In genomic region chr5:81759632-81760005, GRCh38 we compare ENCODE assay signal across 15 cellular contexts. TPM values are rescaled to one million over a fixed set of nuclear protein-coding genes. Genes with fewer than 3 reads are reported as not detected.
DNase-seq lines count a peak whose midpoint lies in the region; ATAC-seq and TF ChIP-seq lines count a peak whose summit lies in the region.
"Had no signal": no experiment of that assay in that cellular context is flagged by ENCODE, and none has a peak within 500 bp of the region (broad histone marks: within the 10 kb centered on the region; RNA-seq: fewer than 3 reads in every experiment).

No MANE protein-coding gene starts in this region.

- no peaks in the 10 kb centered on the region for H3F3A ChIP-seq in PC-3 (ENCODE audit: low read length, unreplicated experiment)

- H3K4me2 ChIP-seq in PC-3 (ENCODE audit: low read length), result no peak overlapping the region

- DNase-seq in activated naive CD4-positive, alpha-beta T cell treated with anti-CD3 and anti-CD28 coated beads, Interleukin-2, amount 50 U/mL, for 72 hours (ENCODE audit: low spot score in 2 of 2), result no peak
- DNase-seq in activated naive CD4-positive, alpha-beta T cell (lab: John Stamatoyannopoulos, UW), result no peak
- DNase-seq in PC-3, result no peak
- peak; percentile 55 for DNase-seq in globus pallidus (ENCODE audit: low spot score)
- no peak for DNase-seq in SKM-1 (lab: John Stamatoyannopoulos, UW; ENCODE audit: unreplicated experiment)
- DNase-seq in NCI-H2171 treated with DMSO at 0.1 percent for 48 hours (lab: John Stamatoyannopoulos, UW), result no peak
- DNase-seq: activated CD4-positive, alpha-beta T cell treated with anti-CD3 and anti-CD28 coated beads, Interleukin-2, amount 50 U/mL, for 48 hours; activated T-cell treated with anti-CD3 and anti-CD28 coated beads, Interleukin-2, amount 50 U/mL, for 48 hours; effector memory CD8-positive, alpha-beta T cell; NCI-H748 treated with DMSO at 0.1 percent for 48 hours; stimulated activated naive CD8-positive, alpha-beta T cell treated with anti-CD3 and anti-CD28 coated beads, Interleukin-15, amount 100 ng/mL, for 72 hours; upper lobe of right lung had no signal

- CTCF ChIA-PET in PC-3 (lab: Charles Lee), result no interaction called here

- H3K9me2 ChIP-seq in PC-3 (replicated peaks; ENCODE audit: low read length), result no peaks in the 10 kb centered on the region

- H3K9me3 Mint-ChIP-seq in activated naive CD4-positive, alpha-beta T cell treated with anti-CD3 and anti-CD28 coated beads, Interleukin-2, amount 50 U/mL, for 72 hours, result peaks cover 0 to 6% of the 10 kb centered on the region in 2 donors
- H3K9me3 Mint-ChIP-seq: effector memory CD8-positive, alpha-beta T cell; stimulated activated naive CD8-positive, alpha-beta T cell treated with anti-CD3 and anti-CD28 coated beads, Interleukin-15, amount 100 ng/mL, for 72 hours had no signal

- POLR2A ChIA-PET in PC-3 (lab: Charles Lee; ENCODE audit: unreplicated experiment), result no interaction called here

- H3K79me2 ChIP-seq in PC-3 (ENCODE audit: low read length), result no peaks in the 10 kb centered on the region

- no peaks in the 10 kb centered on the region for H3K36me3 ChIP-seq in PC-3 (ENCODE audit: low read depth, low read length)
- no peaks in the 10 kb centered on the region for H3K36me3 ChIP-seq in skeletal muscle tissue (ENCODE audit: control insufficient read depth in 3 of 3, insufficient read depth in 3 of 3, low read length in 3 of 3)
- H3K36me3 ChIP-seq: neutrophil, upper lobe of right lung had no signal

- intact Hi-C loops in PC-3 (cut with micrococcal nuclease), result no loop called here

- H3K27ac Mint-ChIP-seq in activated naive CD4-positive, alpha-beta T cell treated with anti-CD3 and anti-CD28 coated beads, Interleukin-2, amount 50 U/mL, for 72 hours, result peak overlapping the region; percentile 1 to 48
- H3K27ac Mint-ChIP-seq: effector memory CD8-positive, alpha-beta T cell; stimulated activated naive CD8-positive, alpha-beta T cell treated with anti-CD3 and anti-CD28 coated beads, Interleukin-15, amount 100 ng/mL, for 72 hours had no signal

- 0 out of 2 replicates have a peak overlapping the region, but pooled peaks have one; percentile 49 for H2AFZ ChIP-seq in PC-3 (ENCODE audit: low read length)

- peaks cover 0 to 5% of the 10 kb centered on the region in 2 donors for H3K36me3 Mint-ChIP-seq in activated naive CD4-positive, alpha-beta T cell treated with anti-CD3 and anti-CD28 coated beads, Interleukin-2, amount 50 U/mL, for 72 hours

- no peaks in the 10 kb centered on the region for H3K9me3 ChIP-seq in PC-3 (ENCODE audit: low read length)
- no peaks in the 10 kb centered on the region for H3K9me3 ChIP-seq in skeletal muscle tissue (ENCODE audit: control insufficient read depth in 3 of 3, low read length in 3 of 3)
- H3K9me3 ChIP-seq: neutrophil, upper lobe of right lung had no signal

- no peak for ATAC-seq in activated naive CD4-positive, alpha-beta T cell treated with anti-CD3 and anti-CD28 coated beads, Interleukin-2, amount 50 U/mL, for 72 hours
- ATAC-seq in PC-3 (no peak), GM21381 (IDR thresholded peaks at IDR 0.05; ENCODE audit: unreplicated experiment) (no peak)
- ATAC-seq: effector memory CD8-positive, alpha-beta T cell; stimulated activated naive CD8-positive, alpha-beta T cell treated with anti-CD3 and anti-CD28 coated beads, Interleukin-15, amount 100 ng/mL, for 72 hours; upper lobe of right lung had no signal

- H3K27ac ChIP-seq in PC-3 (ENCODE audit: low read length) (no peak overlapping the region), skeletal muscle tissue (ENCODE audit: low read depth, low read length) (peak overlapping the region; percentile 34)
- H3K27ac ChIP-seq: neutrophil, upper lobe of right lung had no signal

- no peak for TF ChIP-seq CTCF in PC-3 (conservative IDR thresholded peaks at IDR 0.05; ENCODE audit: low read depth, low read length)

- H4K20me1 ChIP-seq in PC-3 (ENCODE audit: low read length), result no peaks in the 10 kb centered on the region

- H3K4me1 ChIP-seq in PC-3 (ENCODE audit: insufficient read depth, low read length) (peaks cover 12% of the 10 kb centered on the region), skeletal muscle tissue (ENCODE audit: control insufficient read depth in 3 of 3, insufficient read depth in 3 of 3, low read length in 3 of 3) (peaks cover 5 to 9% (median 8%) of the 10 kb centered on the region in 3 donors)

- no TSS peak for BruUV-seq in PC-3 (replicated peaks; lab: Mats Ljungman, UMichigan)

- H3K4me3 ChIP-seq in PC-3 (ENCODE audit: low read length) (no peak overlapping the region), skeletal muscle tissue (ENCODE audit: low read length in 3 of 3) (no peak overlapping the region)
- H3K4me3 ChIP-seq: upper lobe of right lung had no signal

- H3K27me3 ChIP-seq in PC-3 (ENCODE audit: low read length) (no peaks in the 10 kb centered on the region), skeletal muscle tissue (ENCODE audit: control insufficient read depth in 3 of 3, insufficient read depth in 3 of 3, low read length in 3 of 3) (no peaks in the 10 kb centered on the region)
- H3K27me3 ChIP-seq: neutrophil, upper lobe of right lung had no signal

- H3K9ac ChIP-seq in PC-3 (ENCODE audit: low read length) (no peak overlapping the region), skeletal muscle tissue (ENCODE audit: low read depth in 1 of 3, low read length in 3 of 3) (no peak overlapping the region)

RNA-seq across cellular contexts. Expression of gene SSBP2, which starts 8.7 kb away (rescaled TPM):
- total RNA-seq in activated naive CD4-positive, alpha-beta T cell treated with anti-CD3 and anti-CD28 coated beads, Interleukin-2, amount 50 U/mL, for 72 hours, result 10 to 100 TPM in 1 of 2 donors, 1 to 10 TPM in 1; 10.0 to 20.9 TPM
- total RNA-seq in PC-3 (2014; rRNA removed) (5.8 and 9.0 TPM in 2 replicates), skeletal muscle tissue (44.4 TPM)
